In the genomic region with DNA sequence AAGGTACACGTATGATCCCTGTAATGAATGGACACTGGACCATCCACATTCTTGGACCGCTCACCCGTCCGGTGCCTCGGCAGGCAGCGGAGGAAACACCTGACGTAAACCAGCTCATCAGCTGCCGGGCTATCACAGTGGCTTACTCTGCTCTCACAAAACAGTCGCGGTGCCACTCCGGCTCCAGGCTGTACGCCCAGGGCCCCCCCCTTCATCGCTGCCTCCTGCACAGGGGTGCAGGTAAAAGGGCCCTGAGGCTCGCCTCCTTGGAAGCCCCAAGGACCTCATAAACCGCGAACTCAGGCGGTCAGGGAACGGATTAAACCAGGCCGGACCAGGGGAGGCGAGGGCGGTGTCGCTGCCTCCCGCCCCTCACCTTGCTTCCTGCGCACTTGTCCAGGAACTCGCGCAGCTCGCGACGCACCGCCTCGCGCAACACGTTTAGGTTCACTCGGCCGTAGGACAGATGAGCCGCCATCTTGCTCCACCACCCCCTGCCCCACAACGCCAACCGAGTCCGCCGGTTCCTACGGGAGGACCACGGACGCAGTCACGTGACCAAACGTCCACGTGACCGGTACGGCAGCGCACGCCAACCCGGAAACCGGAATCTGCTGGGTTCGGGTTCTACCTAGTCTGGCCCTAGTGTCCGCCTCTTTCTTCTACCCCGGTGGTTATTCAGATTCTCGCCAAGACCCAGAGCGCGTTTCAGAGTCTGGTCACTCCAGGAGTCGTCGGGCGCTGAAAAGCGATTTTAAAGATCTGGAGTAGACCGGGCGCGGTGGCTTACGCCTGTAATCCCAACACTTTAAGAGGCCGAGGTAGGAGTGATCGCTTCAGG, we compare ENCODE assay signal across 1 cellular context.
TF ChIP-seq lines count a peak whose summit lies in the region.

A gene (minus strand): TSS at position 564 of the 841 bp plus-strand sequence. CDS start 86 bp downstream, at position 478.

TF ChIP-seq in HepG2, 621 proteins besides CTCF, POLR2A, EP300 and RAD21 (continued from another document and continues in another):
- TF ChIP-seq CREB1 (IDR thresholded peaks at IDR 0.05) (peak; percentile 70), CREB1 (CRISPR knock-in tag; IDR thresholded peaks at IDR 0.05) (peak; percentile 77), SOX13 (IDR thresholded peaks at IDR 0.05) (no peak; the same call in 1 of the 2 replicates), SOX13 (CRISPR knock-in tag; conservative IDR thresholded peaks at IDR 0.05 in 1 of 2, IDR thresholded peaks at IDR 0.05 in 1 of 2) (peak in 1 of 2 experiments; percentile 58; a peak in 2 of 4 replicates), ZNF558 (CRISPR knock-in tag; IDR thresholded peaks at IDR 0.05; ENCODE audit: borderline replicate concordance) (peak; percentile 81), ZNF296 (CRISPR knock-in tag; conservative IDR thresholded peaks at IDR 0.05) (no peak; the same call in 1 of the 2 replicates), ZNF552 (CRISPR knock-in tag; IDR thresholded peaks at IDR 0.05; ENCODE audit: borderline replicate concordance) (peak; percentile 93), ZNF703 (CRISPR knock-in tag; IDR thresholded peaks at IDR 0.05; ENCODE audit: borderline replicate concordance) (no peak; the same call in 1 of the 2 replicates), REPIN1 (CRISPR knock-in tag; IDR thresholded peaks at IDR 0.05; ENCODE audit: borderline replicate concordance, low read depth) (peak; percentile 93), ZNF331 (CRISPR knock-in tag; IDR thresholded peaks at IDR 0.05) (peak; percentile 68; the same call in 1 of the 2 replicates), SOX6 (IDR thresholded peaks at IDR 0.05) (no peak), SOX6 (CRISPR knock-in tag; IDR thresholded peaks at IDR 0.05) (peak; percentile 51), EEA1 (CRISPR knock-in tag; IDR thresholded peaks at IDR 0.05; ENCODE audit: borderline replicate concordance) (no peak), RORA (CRISPR knock-in tag; IDR thresholded peaks at IDR 0.05) (no peak), SAFB2 (CRISPR knock-in tag; IDR thresholded peaks at IDR 0.05; ENCODE audit: borderline replicate concordance, low read depth) (no peak; the same call in 1 of the 2 replicates), SCMH1 (CRISPR knock-in tag; IDR thresholded peaks at IDR 0.05; ENCODE audit: borderline replicate concordance) (no peak), ZNF432 (CRISPR knock-in tag; IDR thresholded peaks at IDR 0.05; ENCODE audit: borderline replicate concordance) (no peak), GFI1 (CRISPR knock-in tag; IDR thresholded peaks at IDR 0.05; ENCODE audit: borderline replicate concordance) (peak; percentile 17; the same call in 1 of the 2 replicates), ZNF782 (CRISPR knock-in tag; IDR thresholded peaks at IDR 0.05; ENCODE audit: borderline replicate concordance) (peak; percentile 56; the same call in 1 of the 2 replicates), ZMYM3 (CRISPR knock-in tag; IDR thresholded peaks at IDR 0.05) (peak; percentile 91), FOXM1 (CRISPR knock-in tag; IDR thresholded peaks at IDR 0.05) (no peak), YEATS2 (CRISPR knock-in tag; IDR thresholded peaks at IDR 0.05; ENCODE audit: borderline replicate concordance) (peak; percentile 93), IKZF1 (IDR thresholded peaks at IDR 0.05) (no peak), KLF15 (CRISPR knock-in tag; IDR thresholded peaks at IDR 0.05; ENCODE audit: borderline replicate concordance) (no peak), ZNF615 (CRISPR knock-in tag; IDR thresholded peaks at IDR 0.05; ENCODE audit: borderline replicate concordance) (no peak; the same call in 1 of the 2 replicates), FOXJ3 (CRISPR knock-in tag; IDR thresholded peaks at IDR 0.05; ENCODE audit: borderline replicate concordance) (0 out of 2 replicates have a peak, but pooled peaks have one; percentile 36), ARID2 (CRISPR knock-in tag; IDR thresholded peaks at IDR 0.05; ENCODE audit: borderline replicate concordance) (no peak), ZNF282 (IDR thresholded peaks at IDR 0.05; ENCODE audit: partially characterized antibody) (no peak), ZNF124 (CRISPR knock-in tag; IDR thresholded peaks at IDR 0.05) (peak; percentile 24; the same call in 1 of the 2 replicates), ZNF660 (CRISPR knock-in tag; IDR thresholded peaks at IDR 0.05; ENCODE audit: borderline replicate concordance, low read depth) (no peak; the same call in 1 of the 2 replicates), ATRX (CRISPR knock-in tag; IDR thresholded peaks at IDR 0.05; ENCODE audit: borderline replicate concordance) (no peak), RBFOX2 (IDR thresholded peaks at IDR 0.05; ENCODE audit: low read depth, low read length) (peak; percentile 93), ERF (CRISPR knock-in tag; IDR thresholded peaks at IDR 0.05) (peak; percentile 78), NFE2 (CRISPR knock-in tag; IDR thresholded peaks at IDR 0.05) (no peak)
- TF ChIP-seq, protein P1, sequence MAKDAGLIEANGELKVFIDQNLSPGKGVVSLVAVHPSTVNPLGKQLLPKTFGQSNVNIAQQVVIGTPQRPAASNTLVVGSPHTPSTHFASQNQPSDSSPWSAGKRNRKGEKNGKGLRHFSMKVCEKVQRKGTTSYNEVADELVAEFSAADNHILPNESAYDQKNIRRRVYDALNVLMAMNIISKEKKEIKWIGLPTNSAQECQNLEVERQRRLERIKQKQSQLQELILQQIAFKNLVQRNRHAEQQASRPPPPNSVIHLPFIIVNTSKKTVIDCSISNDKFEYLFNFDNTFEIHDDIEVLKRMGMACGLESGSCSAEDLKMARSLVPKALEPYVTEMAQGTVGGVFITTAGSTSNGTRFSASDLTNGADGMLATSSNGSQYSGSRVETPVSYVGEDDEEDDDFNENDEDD (CRISPR knock-in tag; IDR thresholded peaks at IDR 0.05; ENCODE audit: borderline replicate concordance), result peak; percentile 73; the same call in 1 of the 2 replicates
- TF ChIP-seq, protein P2, sequence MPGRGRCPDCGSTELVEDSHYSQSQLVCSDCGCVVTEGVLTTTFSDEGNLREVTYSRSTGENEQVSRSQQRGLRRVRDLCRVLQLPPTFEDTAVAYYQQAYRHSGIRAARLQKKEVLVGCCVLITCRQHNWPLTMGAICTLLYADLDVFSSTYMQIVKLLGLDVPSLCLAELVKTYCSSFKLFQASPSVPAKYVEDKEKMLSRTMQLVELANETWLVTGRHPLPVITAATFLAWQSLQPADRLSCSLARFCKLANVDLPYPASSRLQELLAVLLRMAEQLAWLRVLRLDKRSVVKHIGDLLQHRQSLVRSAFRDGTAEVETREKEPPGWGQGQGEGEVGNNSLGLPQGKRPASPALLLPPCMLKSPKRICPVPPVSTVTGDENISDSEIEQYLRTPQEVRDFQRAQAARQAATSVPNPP (CRISPR knock-in tag; IDR thresholded peaks at IDR 0.05), result no peak
- TF ChIP-seq, protein P3, sequence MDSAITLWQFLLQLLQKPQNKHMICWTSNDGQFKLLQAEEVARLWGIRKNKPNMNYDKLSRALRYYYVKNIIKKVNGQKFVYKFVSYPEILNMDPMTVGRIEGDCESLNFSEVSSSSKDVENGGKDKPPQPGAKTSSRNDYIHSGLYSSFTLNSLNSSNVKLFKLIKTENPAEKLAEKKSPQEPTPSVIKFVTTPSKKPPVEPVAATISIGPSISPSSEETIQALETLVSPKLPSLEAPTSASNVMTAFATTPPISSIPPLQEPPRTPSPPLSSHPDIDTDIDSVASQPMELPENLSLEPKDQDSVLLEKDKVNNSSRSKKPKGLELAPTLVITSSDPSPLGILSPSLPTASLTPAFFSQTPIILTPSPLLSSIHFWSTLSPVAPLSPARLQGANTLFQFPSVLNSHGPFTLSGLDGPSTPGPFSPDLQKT (CRISPR knock-in tag; IDR thresholded peaks at IDR 0.05; ENCODE audit: borderline replicate concordance), result no peak
- TF ChIP-seq, protein P4, sequence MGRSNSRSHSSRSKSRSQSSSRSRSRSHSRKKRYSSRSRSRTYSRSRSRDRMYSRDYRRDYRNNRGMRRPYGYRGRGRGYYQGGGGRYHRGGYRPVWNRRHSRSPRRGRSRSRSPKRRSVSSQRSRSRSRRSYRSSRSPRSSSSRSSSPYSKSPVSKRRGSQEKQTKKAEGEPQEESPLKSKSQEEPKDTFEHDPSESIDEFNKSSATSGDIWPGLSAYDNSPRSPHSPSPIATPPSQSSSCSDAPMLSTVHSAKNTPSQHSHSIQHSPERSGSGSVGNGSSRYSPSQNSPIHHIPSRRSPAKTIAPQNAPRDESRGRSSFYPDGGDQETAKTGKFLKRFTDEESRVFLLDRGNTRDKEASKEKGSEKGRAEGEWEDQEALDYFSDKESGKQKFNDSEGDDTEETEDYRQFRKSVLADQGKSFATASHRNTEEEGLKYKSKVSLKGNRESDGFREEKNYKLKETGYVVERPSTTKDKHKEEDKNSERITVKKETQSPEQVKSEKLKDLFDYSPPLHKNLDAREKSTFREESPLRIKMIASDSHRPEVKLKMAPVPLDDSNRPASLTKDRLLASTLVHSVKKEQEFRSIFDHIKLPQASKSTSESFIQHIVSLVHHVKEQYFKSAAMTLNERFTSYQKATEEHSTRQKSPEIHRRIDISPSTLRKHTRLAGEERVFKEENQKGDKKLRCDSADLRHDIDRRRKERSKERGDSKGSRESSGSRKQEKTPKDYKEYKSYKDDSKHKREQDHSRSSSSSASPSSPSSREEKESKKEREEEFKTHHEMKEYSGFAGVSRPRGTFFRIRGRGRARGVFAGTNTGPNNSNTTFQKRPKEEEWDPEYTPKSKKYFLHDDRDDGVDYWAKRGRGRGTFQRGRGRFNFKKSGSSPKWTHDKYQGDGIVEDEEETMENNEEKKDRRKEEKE (IDR thresholded peaks at IDR 0.05), result no peak
- TF ChIP-seq, protein P5, sequence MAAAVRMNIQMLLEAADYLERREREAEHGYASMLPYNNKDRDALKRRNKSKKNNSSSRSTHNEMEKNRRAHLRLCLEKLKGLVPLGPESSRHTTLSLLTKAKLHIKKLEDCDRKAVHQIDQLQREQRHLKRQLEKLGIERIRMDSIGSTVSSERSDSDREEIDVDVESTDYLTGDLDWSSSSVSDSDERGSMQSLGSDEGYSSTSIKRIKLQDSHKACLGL (CRISPR knock-in tag; IDR thresholded peaks at IDR 0.05), result peak; percentile 84
- TF ChIP-seq, protein P6, sequence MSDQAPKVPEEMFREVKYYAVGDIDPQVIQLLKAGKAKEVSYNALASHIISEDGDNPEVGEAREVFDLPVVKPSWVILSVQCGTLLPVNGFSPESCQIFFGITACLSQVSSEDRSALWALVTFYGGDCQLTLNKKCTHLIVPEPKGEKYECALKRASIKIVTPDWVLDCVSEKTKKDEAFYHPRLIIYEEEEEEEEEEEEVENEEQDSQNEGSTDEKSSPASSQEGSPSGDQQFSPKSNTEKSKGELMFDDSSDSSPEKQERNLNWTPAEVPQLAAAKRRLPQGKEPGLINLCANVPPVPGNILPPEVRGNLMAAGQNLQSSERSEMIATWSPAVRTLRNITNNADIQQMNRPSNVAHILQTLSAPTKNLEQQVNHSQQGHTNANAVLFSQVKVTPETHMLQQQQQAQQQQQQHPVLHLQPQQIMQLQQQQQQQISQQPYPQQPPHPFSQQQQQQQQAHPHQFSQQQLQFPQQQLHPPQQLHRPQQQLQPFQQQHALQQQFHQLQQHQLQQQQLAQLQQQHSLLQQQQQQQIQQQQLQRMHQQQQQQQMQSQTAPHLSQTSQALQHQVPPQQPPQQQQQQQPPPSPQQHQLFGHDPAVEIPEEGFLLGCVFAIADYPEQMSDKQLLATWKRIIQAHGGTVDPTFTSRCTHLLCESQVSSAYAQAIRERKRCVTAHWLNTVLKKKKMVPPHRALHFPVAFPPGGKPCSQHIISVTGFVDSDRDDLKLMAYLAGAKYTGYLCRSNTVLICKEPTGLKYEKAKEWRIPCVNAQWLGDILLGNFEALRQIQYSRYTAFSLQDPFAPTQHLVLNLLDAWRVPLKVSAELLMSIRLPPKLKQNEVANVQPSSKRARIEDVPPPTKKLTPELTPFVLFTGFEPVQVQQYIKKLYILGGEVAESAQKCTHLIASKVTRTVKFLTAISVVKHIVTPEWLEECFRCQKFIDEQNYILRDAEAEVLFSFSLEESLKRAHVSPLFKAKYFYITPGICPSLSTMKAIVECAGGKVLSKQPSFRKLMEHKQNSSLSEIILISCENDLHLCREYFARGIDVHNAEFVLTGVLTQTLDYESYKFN (CRISPR knock-in tag; conservative IDR thresholded peaks at IDR 0.05), result peak; percentile 58; the same call in 1 of the 2 replicates
- TF ChIP-seq, protein P7, sequence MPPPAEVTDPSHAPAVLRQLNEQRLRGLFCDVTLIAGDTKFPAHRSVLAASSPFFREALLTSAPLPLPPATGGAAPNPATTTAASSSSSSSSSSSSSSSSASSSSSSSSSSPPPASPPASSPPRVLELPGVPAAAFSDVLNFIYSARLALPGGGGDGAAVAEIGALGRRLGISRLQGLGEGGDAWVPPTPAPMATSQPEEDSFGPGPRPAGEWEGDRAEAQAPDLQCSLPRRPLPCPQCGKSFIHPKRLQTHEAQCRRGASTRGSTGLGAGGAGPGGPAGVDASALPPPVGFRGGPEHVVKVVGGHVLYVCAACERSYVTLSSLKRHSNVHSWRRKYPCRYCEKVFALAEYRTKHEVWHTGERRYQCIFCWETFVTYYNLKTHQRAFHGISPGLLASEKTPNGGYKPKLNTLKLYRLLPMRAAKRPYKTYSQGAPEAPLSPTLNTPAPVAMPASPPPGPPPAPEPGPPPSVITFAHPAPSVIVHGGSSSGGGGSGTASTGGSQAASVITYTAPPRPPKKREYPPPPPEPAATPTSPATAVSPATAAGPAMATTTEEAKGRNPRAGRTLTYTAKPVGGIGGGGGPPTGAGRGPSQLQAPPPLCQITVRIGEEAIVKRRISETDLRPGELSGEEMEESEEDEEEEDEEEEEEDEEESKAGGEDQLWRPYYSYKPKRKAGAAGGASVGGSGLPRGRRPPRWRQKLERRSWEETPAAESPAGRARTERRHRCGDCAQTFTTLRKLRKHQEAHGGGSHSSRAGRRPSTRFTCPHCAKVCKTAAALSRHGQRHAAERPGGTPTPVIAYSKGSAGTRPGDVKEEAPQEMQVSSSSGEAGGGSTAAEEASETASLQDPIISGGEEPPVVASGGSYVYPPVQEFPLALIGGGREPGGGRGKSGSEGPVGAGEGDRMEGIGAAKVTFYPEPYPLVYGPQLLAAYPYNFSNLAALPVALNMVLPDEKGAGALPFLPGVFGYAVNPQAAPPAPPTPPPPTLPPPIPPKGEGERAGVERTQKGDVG (CRISPR knock-in tag; IDR thresholded peaks at IDR 0.05; ENCODE audit: borderline replicate concordance), result 0 out of 2 replicates have a peak, but pooled peaks have one; percentile 32
- TF ChIP-seq, protein P8, sequence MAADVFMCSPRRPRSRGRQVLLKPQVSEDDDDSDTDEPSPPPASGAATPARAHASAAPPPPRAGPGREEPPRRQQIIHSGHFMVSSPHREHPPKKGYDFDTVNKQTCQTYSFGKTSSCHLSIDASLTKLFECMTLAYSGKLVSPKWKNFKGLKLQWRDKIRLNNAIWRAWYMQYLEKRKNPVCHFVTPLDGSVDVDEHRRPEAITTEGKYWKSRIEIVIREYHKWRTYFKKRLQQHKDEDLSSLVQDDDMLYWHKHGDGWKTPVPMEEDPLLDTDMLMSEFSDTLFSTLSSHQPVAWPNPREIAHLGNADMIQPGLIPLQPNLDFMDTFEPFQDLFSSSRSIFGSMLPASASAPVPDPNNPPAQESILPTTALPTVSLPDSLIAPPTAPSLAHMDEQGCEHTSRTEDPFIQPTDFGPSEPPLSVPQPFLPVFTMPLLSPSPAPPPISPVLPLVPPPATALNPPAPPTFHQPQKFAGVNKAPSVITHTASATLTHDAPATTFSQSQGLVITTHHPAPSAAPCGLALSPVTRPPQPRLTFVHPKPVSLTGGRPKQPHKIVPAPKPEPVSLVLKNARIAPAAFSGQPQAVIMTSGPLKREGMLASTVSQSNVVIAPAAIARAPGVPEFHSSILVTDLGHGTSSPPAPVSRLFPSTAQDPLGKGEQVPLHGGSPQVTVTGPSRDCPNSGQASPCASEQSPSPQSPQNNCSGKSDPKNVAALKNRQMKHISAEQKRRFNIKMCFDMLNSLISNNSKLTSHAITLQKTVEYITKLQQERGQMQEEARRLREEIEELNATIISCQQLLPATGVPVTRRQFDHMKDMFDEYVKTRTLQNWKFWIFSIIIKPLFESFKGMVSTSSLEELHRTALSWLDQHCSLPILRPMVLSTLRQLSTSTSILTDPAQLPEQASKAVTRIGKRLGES (CRISPR knock-in tag; IDR thresholded peaks at IDR 0.05; ENCODE audit: borderline replicate concordance), result no peak
